Comparison of ENCODE assay signal across 8 cellular contexts in the genomic region with DNA sequence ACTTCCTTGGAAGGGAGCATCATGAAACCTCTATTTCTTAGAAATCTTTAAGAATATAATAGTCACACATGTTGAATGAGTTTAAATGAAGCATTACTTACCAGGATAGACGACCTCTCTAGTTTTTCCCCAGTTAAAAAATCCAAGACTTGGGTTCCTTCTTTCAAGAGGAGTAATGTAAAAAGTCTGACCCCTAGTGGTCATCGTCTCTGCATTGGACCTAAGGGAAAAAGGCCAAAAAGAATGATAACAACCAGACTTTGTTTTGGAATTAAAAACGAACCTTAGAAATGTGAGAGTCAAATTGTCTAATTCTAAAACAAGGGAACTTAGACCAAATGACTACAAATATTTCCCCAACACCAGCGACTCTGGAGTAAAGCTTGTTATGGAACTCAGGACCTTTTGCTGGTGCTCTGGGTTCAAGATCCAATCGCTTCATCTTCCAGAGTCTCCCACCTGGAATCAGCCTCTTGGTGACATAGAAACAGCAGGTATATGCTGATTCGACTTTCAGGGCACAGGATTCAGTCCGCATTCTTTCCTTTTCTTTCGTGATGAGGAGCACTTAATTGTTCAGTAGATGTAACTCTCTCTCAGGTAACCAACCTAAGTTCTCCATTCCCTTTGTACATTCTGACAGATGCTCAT.
DNase-seq lines count a peak whose midpoint lies in the region; ATAC-seq, FAIRE-seq and TF ChIP-seq lines count a peak whose summit lies in the region.

No MANE protein-coding gene starts in this region.

- intact Hi-C loops in left lung (cut with DNase I), result loop anchor here in 1 of 2 donors (10.0 kb wide), 1 partner anchor 1212 kb away; the partner anchor contains the start of gene BCL6

- peak; percentile 66 for TF ChIP-seq CTCF in GM13977 (IDR thresholded peaks at IDR 0.05; ENCODE audit: extremely low read depth, insufficient read depth, missing control alignments)
- peak; percentile 56 for TF ChIP-seq CTCF in bronchial epithelial cell (IDR thresholded peaks at IDR 0.05; ENCODE audit: insufficient read depth, low read length, severe bottlenecking)
- TF ChIP-seq CTCF in left lung (IDR thresholded peaks at IDR 0.05), result peak; percentile 75 to 81

- FAIRE-seq in bronchial epithelial cell (lab: Jason Lieb, UNC), result no peak

- no peaks in the 10 kb centered on the region for H3K27me3 ChIP-seq in bronchial epithelial cell (ENCODE audit: control insufficient read depth, insufficient read depth, low read length)
- no peaks in the 10 kb centered on the region for H3K27me3 ChIP-seq in left lung

- peaks cover 0 to 32% of the 10 kb centered on the region in 2 donors for H3K4me1 ChIP-seq in left lung

- no peak overlapping the region for H3K27ac ChIP-seq in left lung

- no peak overlapping the region for H3K4me3 ChIP-seq in bronchial epithelial cell (ENCODE audit: low read depth, low read length)
- no peak overlapping the region for H3K4me3 ChIP-seq in left lung

- in situ Hi-C loops in GM13977 (cut with MboI; ENCODE audit: low pct_unique_long_range_greater_than_20kb, low sequenced_read_pairs, unreplicated experiment), result no loop called here

- ATAC-seq in left lung (peak; percentile 56), GM21423 (IDR thresholded peaks at IDR 0.05; ENCODE audit: unreplicated experiment) (no peak), HG03139 (IDR thresholded peaks at IDR 0.05; ENCODE audit: unreplicated experiment) (no peak)

- DNase-seq in AML-193 (lab: John Stamatoyannopoulos, UW) (peak; percentile 81 to 88), GM13977 (ENCODE audit: low spot score) (no peak), NCI-H460 (ENCODE audit: extremely low read depth, low read depth) (peak; percentile 37), bronchial epithelial cell (ENCODE audit: low read depth) (peak; percentile 51), left lung (no peak)
- no peak for DNase-seq in stimulated activated CD4-positive, alpha-beta T cell treated with anti-CD3 and anti-CD28 coated beads, Interleukin-4, amount 100 ng/mL, for 1 hour

- no peaks in the 10 kb centered on the region for H3K9me3 ChIP-seq in left lung

- no peaks in the 10 kb centered on the region for H3K36me3 ChIP-seq in bronchial epithelial cell (ENCODE audit: control insufficient read depth, insufficient read depth, low read length)
- no peaks in the 10 kb centered on the region for H3K36me3 ChIP-seq in left lung

Comparison
In these comparisons a context has a peak if more than half of its experiments do, and no peak if none do; other contexts are left out.
1. DNase-seq: peak in AML-193 (2 of 2), NCI-H460 (single experiment) and bronchial epithelial cell (single experiment); none in GM13977 (single experiment), left lung (0 of 2) and stimulated activated CD4-positive, alpha-beta T cell treated with anti-CD3 and anti-CD28 coated beads, Interleukin-4, amount 100 ng/mL, for 1 hour (single experiment).
2. Peak in every context shown above with its lines, with median percentiles within 50 percentile points of each other: CTCF ChIP-seq.